Comparison of ENCODE assay signal across 1 cellular context in the genomic region with DNA sequence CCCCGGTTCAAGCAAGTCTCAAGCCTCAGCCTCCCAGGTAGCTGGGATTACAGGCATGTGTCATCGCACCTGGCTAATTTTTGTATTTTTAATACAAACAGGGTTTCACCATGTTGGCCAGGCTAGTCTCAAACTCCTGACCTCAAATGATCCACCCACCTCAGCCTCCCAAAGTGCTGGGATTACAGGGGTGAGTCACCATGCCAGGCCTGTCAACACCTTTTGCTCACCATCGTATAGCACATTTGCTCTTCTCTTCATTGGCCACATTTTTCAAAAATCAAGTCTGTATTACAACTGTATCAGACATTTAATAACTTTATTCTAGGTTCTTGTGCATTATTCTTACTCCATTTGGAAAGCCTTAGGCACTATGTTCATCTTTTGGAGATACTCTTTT.
TF ChIP-seq lines count a peak whose summit lies in the region.

No MANE protein-coding gene starts in this region.

TF ChIP-seq in endothelial cell of umbilical vein, 7 proteins besides CTCF, POLR2A, EP300 and RAD21:
- TF ChIP-seq POLR2AphosphoS5 (IDR thresholded peaks at IDR 0.05; ENCODE audit: insufficient read depth, low read depth, low read length), result no peak
- TF ChIP-seq JUN (IDR thresholded peaks at IDR 0.05; ENCODE audit: borderline replicate concordance, insufficient read depth, insufficient read length, low read depth), result no peak
- no peak for TF ChIP-seq GATA2 (IDR thresholded peaks at IDR 0.05; ENCODE audit: insufficient read depth, insufficient read length, low read depth, low read length)
- no peak for TF ChIP-seq EZH2 (IDR thresholded peaks at IDR 0.05; ENCODE audit: borderline replicate concordance, low read depth, low read length, severe bottlenecking)
- TF ChIP-seq MYC (IDR thresholded peaks at IDR 0.05; ENCODE audit: low read depth, low read length), result no peak
- TF ChIP-seq, protein P1, sequence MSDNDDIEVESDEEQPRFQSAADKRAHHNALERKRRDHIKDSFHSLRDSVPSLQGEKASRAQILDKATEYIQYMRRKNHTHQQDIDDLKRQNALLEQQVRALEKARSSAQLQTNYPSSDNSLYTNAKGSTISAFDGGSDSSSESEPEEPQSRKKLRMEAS (IDR thresholded peaks at IDR 0.05; ENCODE audit: insufficient read depth, insufficient read length), result no peak
- TF ChIP-seq FOS (IDR thresholded peaks at IDR 0.05; ENCODE audit: borderline replicate concordance, insufficient read depth, low read length), result no peak
